1 cellular context compared by ENCODE assay signal in the genomic region with DNA sequence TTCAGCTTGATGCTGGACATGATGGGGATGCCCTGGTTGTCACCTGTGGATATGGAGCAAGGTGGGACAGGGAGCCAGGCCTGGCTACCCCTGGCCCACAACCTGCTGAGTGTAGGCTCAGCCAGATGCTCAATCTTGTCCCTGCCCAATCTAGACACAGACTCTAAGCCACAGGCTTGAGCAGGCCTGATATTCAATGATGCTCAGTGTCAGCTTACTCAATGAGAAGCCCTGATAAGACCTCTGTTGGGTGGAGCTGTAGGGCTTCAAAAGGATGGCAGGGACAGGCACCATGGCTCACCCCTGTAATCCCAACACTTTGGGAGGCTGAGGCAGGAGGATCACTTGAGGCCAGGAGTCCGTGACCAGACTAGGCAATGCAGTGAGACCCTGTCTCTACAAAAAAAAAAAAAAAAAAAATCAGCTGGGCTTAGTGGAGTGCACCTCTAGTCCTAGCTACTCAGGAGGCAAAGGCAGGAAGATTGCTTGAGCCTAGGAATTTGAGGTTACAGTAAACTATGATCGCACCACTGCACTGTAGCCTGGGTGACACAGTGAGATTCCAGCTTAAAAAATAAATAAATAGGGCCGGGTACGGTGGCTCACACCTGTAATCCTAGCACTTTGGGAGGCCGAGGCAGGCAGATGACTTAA.
TF ChIP-seq lines count a peak whose summit lies in the region.

No MANE protein-coding gene starts in this region.

TF ChIP-seq in HepG2, 621 proteins besides CTCF, POLR2A, EP300 and RAD21 (continues in another document):
- TF ChIP-seq, protein P1, sequence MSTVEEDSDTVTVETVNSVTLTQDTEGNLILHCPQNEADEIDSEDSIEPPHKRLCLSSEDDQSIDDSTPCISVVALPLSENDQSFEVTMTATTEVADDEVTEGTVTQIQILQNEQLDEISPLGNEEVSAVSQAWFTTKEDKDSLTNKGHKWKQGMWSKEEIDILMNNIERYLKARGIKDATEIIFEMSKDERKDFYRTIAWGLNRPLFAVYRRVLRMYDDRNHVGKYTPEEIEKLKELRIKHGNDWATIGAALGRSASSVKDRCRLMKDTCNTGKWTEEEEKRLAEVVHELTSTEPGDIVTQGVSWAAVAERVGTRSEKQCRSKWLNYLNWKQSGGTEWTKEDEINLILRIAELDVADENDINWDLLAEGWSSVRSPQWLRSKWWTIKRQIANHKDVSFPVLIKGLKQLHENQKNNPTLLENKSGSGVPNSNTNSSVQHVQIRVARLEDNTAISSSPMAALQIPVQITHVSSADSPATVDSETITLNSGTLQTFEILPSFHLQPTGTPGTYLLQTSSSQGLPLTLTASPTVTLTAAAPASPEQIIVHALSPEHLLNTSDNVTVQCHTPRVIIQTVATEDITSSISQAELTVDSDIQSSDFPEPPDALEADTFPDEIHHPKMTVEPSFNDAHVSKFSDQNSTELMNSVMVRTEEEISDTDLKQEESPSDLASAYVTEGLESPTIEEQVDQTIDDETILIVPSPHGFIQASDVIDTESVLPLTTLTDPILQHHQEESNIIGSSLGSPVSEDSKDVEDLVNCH (CRISPR knock-in tag; IDR thresholded peaks at IDR 0.05), result no peak
- TF ChIP-seq PAF1 (CRISPR knock-in tag; IDR thresholded peaks at IDR 0.05), result peak; percentile 53; the same call in 1 of the 2 replicates
- no peak for TF ChIP-seq ZNF446 (CRISPR knock-in tag; IDR thresholded peaks at IDR 0.05)
- TF ChIP-seq KDM2A (CRISPR knock-in tag; IDR thresholded peaks at IDR 0.05; ENCODE audit: borderline replicate concordance, low read depth), result peak; percentile 17; the same call in 1 of the 2 replicates
- TF ChIP-seq ZNF501 (CRISPR knock-in tag; IDR thresholded peaks at IDR 0.05), result peak; percentile 57; the same call in 1 of the 2 replicates
- 0 out of 2 replicates have a peak, but pooled peaks have one; percentile 4 for TF ChIP-seq GABPB1 (CRISPR knock-in tag; IDR thresholded peaks at IDR 0.05)
- TF ChIP-seq, protein P2, sequence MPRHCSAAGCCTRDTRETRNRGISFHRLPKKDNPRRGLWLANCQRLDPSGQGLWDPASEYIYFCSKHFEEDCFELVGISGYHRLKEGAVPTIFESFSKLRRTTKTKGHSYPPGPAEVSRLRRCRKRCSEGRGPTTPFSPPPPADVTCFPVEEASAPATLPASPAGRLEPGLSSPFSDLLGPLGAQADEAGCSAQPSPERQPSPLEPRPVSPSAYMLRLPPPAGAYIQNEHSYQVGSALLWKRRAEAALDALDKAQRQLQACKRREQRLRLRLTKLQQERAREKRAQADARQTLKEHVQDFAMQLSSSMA (CRISPR knock-in tag; IDR thresholded peaks at IDR 0.05), result no peak
- TF ChIP-seq ZNF589 (CRISPR knock-in tag; conservative IDR thresholded peaks at IDR 0.05), result peak; percentile 37; the same call in 1 of the 2 replicates
- TF ChIP-seq, protein P3, sequence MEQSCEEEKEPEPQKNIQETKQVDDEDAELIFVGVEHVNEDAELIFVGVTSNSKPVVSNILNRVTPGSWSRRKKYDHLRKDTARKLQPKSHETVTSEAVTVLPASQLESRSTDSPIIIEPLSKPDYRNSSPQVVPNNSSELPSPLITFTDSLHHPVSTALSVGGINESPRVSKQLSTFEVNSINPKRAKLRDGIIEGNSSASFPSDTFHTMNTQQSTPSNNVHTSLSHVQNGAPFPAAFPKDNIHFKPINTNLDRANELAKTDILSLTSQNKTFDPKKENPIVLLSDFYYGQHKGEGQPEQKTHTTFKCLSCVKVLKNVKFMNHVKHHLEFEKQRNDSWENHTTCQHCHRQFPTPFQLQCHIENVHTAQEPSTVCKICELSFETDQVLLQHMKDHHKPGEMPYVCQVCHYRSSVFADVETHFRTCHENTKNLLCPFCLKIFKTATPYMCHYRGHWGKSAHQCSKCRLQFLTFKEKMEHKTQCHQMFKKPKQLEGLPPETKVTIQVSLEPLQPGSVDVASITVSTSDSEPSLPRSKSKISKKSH (CRISPR knock-in tag; IDR thresholded peaks at IDR 0.05; ENCODE audit: borderline replicate concordance), result peak; percentile 33; the same call in 1 of the 2 replicates
- peak; percentile 18; the same call in 1 of the 2 replicates for TF ChIP-seq ZFP82 (CRISPR knock-in tag; IDR thresholded peaks at IDR 0.05; ENCODE audit: borderline replicate concordance)
- TF ChIP-seq TAF1 (CRISPR knock-in tag; IDR thresholded peaks at IDR 0.05), result no peak
- TF ChIP-seq ZSCAN31 (CRISPR knock-in tag; IDR thresholded peaks at IDR 0.05; ENCODE audit: low read depth), result 0 out of 2 replicates have a peak, but pooled peaks have one; percentile 1
- TF ChIP-seq, protein P4, sequence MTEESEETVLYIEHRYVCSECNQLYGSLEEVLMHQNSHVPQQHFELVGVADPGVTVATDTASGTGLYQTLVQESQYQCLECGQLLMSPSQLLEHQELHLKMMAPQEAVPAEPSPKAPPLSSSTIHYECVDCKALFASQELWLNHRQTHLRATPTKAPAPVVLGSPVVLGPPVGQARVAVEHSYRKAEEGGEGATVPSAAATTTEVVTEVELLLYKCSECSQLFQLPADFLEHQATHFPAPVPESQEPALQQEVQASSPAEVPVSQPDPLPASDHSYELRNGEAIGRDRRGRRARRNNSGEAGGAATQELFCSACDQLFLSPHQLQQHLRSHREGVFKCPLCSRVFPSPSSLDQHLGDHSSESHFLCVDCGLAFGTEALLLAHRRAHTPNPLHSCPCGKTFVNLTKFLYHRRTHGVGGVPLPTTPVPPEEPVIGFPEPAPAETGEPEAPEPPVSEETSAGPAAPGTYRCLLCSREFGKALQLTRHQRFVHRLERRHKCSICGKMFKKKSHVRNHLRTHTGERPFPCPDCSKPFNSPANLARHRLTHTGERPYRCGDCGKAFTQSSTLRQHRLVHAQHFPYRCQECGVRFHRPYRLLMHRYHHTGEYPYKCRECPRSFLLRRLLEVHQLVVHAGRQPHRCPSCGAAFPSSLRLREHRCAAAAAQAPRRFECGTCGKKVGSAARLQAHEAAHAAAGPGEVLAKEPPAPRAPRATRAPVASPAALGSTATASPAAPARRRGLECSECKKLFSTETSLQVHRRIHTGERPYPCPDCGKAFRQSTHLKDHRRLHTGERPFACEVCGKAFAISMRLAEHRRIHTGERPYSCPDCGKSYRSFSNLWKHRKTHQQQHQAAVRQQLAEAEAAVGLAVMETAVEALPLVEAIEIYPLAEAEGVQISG (CRISPR knock-in tag; IDR thresholded peaks at IDR 0.05), result no peak
- TF ChIP-seq ARID2 (CRISPR knock-in tag; IDR thresholded peaks at IDR 0.05; ENCODE audit: borderline replicate concordance), result peak; percentile 68; the same call in 1 of the 2 replicates
- TF ChIP-seq ZNF230 (CRISPR knock-in tag; IDR thresholded peaks at IDR 0.05), result 0 out of 2 replicates have a peak, but pooled peaks have one; percentile 2
- TF ChIP-seq, protein P5, sequence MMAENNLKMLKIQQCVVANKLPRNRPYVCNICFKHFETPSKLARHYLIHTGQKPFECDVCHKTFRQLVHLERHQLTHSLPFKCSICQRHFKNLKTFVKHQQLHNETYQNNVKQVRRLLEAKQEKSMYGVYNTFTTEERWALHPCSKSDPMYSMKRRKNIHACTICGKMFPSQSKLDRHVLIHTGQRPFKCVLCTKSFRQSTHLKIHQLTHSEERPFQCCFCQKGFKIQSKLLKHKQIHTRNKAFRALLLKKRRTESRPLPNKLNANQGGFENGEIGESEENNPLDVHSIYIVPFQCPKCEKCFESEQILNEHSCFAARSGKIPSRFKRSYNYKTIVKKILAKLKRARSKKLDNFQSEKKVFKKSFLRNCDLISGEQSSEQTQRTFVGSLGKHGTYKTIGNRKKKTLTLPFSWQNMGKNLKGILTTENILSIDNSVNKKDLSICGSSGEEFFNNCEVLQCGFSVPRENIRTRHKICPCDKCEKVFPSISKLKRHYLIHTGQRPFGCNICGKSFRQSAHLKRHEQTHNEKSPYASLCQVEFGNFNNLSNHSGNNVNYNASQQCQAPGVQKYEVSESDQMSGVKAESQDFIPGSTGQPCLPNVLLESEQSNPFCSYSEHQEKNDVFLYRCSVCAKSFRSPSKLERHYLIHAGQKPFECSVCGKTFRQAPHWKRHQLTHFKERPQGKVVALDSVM (CRISPR knock-in tag; IDR thresholded peaks at IDR 0.05), result peak; percentile 91
- TF ChIP-seq NR2C2 (CRISPR knock-in tag; IDR thresholded peaks at IDR 0.05; ENCODE audit: borderline replicate concordance), result no peak
- TF ChIP-seq, protein P6, sequence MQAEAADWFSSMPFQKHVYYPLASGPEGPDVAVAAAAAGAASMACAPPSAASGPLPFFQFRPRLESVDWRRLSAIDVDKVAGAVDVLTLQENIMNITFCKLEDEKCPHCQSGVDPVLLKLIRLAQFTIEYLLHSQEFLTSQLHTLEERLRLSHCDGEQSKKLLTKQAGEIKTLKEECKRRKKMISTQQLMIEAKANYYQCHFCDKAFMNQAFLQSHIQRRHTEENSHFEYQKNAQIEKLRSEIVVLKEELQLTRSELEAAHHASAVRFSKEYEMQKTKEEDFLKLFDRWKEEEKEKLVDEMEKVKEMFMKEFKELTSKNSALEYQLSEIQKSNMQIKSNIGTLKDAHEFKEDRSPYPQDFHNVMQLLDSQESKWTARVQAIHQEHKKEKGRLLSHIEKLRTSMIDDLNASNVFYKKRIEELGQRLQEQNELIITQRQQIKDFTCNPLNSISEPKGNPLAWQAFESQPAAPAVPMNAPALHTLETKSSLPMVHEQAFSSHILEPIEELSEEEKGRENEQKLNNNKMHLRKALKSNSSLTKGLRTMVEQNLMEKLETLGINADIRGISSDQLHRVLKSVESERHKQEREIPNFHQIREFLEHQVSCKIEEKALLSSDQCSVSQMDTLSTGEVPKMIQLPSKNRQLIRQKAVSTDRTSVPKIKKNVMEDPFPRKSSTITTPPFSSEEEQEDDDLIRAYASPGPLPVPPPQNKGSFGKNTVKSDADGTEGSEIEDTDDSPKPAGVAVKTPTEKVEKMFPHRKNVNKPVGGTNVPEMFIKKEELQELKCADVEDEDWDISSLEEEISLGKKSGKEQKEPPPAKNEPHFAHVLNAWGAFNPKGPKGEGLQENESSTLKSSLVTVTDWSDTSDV (CRISPR knock-in tag; IDR thresholded peaks at IDR 0.05), result 0 out of 2 replicates have a peak, but pooled peaks have one; percentile 58
- peak; percentile 48; the same call in 1 of the 2 replicates for TF ChIP-seq POLR2AphosphoS5 (IDR thresholded peaks at IDR 0.05; ENCODE audit: low read depth, low read length)
- TF ChIP-seq HOXA9 (CRISPR knock-in tag; IDR thresholded peaks at IDR 0.05; ENCODE audit: borderline replicate concordance), result 0 out of 2 replicates have a peak, but pooled peaks have one; percentile 46
- TF ChIP-seq ZNF547 (CRISPR knock-in tag; IDR thresholded peaks at IDR 0.05), result 0 out of 2 replicates have a peak, but pooled peaks have one; percentile 11
- TF ChIP-seq, protein P7, sequence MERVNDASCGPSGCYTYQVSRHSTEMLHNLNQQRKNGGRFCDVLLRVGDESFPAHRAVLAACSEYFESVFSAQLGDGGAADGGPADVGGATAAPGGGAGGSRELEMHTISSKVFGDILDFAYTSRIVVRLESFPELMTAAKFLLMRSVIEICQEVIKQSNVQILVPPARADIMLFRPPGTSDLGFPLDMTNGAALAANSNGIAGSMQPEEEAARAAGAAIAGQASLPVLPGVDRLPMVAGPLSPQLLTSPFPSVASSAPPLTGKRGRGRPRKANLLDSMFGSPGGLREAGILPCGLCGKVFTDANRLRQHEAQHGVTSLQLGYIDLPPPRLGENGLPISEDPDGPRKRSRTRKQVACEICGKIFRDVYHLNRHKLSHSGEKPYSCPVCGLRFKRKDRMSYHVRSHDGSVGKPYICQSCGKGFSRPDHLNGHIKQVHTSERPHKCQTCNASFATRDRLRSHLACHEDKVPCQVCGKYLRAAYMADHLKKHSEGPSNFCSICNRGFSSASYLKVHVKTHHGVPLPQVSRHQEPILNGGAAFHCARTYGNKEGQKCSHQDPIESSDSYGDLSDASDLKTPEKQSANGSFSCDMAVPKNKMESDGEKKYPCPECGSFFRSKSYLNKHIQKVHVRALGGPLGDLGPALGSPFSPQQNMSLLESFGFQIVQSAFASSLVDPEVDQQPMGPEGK (CRISPR knock-in tag; IDR thresholded peaks at IDR 0.05), result no peak
- TF ChIP-seq, protein P8, sequence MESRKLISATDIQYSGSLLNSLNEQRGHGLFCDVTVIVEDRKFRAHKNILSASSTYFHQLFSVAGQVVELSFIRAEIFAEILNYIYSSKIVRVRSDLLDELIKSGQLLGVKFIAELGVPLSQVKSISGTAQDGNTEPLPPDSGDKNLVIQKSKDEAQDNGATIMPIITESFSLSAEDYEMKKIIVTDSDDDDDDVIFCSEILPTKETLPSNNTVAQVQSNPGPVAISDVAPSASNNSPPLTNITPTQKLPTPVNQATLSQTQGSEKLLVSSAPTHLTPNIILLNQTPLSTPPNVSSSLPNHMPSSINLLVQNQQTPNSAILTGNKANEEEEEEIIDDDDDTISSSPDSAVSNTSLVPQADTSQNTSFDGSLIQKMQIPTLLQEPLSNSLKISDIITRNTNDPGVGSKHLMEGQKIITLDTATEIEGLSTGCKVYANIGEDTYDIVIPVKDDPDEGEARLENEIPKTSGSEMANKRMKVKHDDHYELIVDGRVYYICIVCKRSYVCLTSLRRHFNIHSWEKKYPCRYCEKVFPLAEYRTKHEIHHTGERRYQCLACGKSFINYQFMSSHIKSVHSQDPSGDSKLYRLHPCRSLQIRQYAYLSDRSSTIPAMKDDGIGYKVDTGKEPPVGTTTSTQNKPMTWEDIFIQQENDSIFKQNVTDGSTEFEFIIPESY (CRISPR knock-in tag; IDR thresholded peaks at IDR 0.05), result no peak
- 0 out of 2 replicates have a peak, but pooled peaks have one; percentile 38 for TF ChIP-seq ZNF329 (CRISPR knock-in tag; IDR thresholded peaks at IDR 0.05; ENCODE audit: low read depth)
- TF ChIP-seq RFX5 (IDR thresholded peaks at IDR 0.05; ENCODE audit: low read depth, low read length), result no peak
- TF ChIP-seq NONO (IDR thresholded peaks at IDR 0.05), result no peak
- TF ChIP-seq NONO (CRISPR knock-in tag; conservative IDR thresholded peaks at IDR 0.05), result 0 out of 2 replicates have a peak, but pooled peaks have one; percentile 21
- TF ChIP-seq ZNF816 (CRISPR knock-in tag; IDR thresholded peaks at IDR 0.05; ENCODE audit: borderline replicate concordance), result 0 out of 2 replicates have a peak, but pooled peaks have one; percentile 3
- no peak for TF ChIP-seq TOE1 (CRISPR knock-in tag; IDR thresholded peaks at IDR 0.05)
- no peak for TF ChIP-seq ZBTB1 (CRISPR knock-in tag; IDR thresholded peaks at IDR 0.05; ENCODE audit: borderline replicate concordance)
- TF ChIP-seq POLR2G (IDR thresholded peaks at IDR 0.05; ENCODE audit: low read depth, low read length), result 0 out of 2 replicates have a peak, but pooled peaks have one; percentile 21
- TF ChIP-seq ZFP36 (IDR thresholded peaks at IDR 0.05; ENCODE audit: borderline replicate concordance, low read depth, low read length, partially characterized antibody), result no peak
- TF ChIP-seq, protein P9, sequence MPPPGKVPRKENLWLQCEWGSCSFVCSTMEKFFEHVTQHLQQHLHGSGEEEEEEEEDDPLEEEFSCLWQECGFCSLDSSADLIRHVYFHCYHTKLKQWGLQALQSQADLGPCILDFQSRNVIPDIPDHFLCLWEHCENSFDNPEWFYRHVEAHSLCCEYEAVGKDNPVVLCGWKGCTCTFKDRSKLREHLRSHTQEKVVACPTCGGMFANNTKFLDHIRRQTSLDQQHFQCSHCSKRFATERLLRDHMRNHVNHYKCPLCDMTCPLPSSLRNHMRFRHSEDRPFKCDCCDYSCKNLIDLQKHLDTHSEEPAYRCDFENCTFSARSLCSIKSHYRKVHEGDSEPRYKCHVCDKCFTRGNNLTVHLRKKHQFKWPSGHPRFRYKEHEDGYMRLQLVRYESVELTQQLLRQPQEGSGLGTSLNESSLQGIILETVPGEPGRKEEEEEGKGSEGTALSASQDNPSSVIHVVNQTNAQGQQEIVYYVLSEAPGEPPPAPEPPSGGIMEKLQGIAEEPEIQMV (CRISPR knock-in tag; IDR thresholded peaks at IDR 0.05; ENCODE audit: low read depth), result no peak
- TF ChIP-seq ZNF251 (CRISPR knock-in tag; IDR thresholded peaks at IDR 0.05), result no peak
- peak; percentile 24 for TF ChIP-seq RBM22 (optimal IDR thresholded peaks at IDR 0.05; ENCODE audit: low read length)
